Comparison of ENCODE assay signal across 17 cellular contexts in the genomic region with DNA sequence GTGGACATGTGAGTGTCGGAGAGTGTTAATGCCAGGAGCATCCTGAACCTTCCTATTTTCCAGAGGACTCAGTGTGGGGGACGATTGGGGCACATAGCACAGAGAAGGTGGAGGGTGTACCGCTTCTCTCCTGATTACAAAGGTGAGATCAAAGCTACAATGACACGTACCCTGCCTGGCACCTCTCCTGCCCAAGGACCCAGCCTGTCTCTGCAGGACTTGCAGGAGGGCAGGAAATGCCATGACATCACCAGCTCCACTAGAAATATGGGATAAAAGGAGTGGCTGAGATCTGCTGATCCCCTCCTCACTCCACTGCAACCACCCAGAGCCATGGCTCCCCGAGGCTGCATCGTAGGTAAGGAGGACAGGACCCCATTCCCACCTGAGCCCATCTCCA. TPM values are rescaled to one million over a fixed set of nuclear protein-coding genes. Genes with fewer than 3 reads are reported as not detected.
A peak's percentile ranks its signal among the peaks of the same experiment; 100 is the strongest.
DNase-seq lines count a peak whose midpoint lies in the region; ATAC-seq and TF ChIP-seq lines count a peak whose summit lies in the region.
"Had no signal": no experiment of that assay in that cellular context is flagged by ENCODE, and none has a peak within 500 bp of the region (broad histone marks: within the 10 kb centered on the region; RNA-seq: fewer than 3 reads in every experiment).

TSS of gene IGFL1 (plus strand) at position 301 of the 400 bp plus-strand sequence. CDS start at position 334, 33 bp downstream.

- intact Hi-C loops in activated CD4-positive, alpha-beta T cell treated with anti-CD3 and anti-CD28 coated beads for 36 hours (cut with DNase I, micrococcal nuclease): no loop called here

- H3K4me1 Mint-ChIP-seq in nephron progenitor cell: no peaks in the 10 kb centered on the region
- H3K4me1 Mint-ChIP-seq in activated CD4-positive, alpha-beta T cell treated with anti-CD3 and anti-CD28 coated beads for 36 hours: no peaks in the 10 kb centered on the region

- H3K27ac ChIP-seq in esophagus (ENCODE audit: low read depth in 2 of 2, low read length in 1 of 2) (peak within 1 kb of the TSS in 1 of 2 donors; percentile 29), neuronal stem cell (replicated peaks; ENCODE audit: low read length) (no peak within 1 kb of the TSS)
- H3K27ac ChIP-seq: BLaER1 treated with 17β-estradiol and CSF1 and Interleukin-3, amounts not matched to agents 10 nM and 100 nM had no signal

- H2BK120ac ChIP-seq in neuronal stem cell (ENCODE audit: low read depth, low read length): no peak within 1 kb of the TSS

- H3K27me3 Mint-ChIP-seq in nephron progenitor cell (ENCODE audit: low read depth, poor library complexity): peaks cover 44% of the 10 kb centered on the region
- peaks cover 19% of the 10 kb centered on the region for H3K27me3 Mint-ChIP-seq in activated CD4-positive, alpha-beta T cell treated with anti-CD3 and anti-CD28 coated beads for 36 hours

- H3K27ac Mint-ChIP-seq in nephron progenitor cell: no peak within 1 kb of the TSS
- H3K27ac Mint-ChIP-seq in activated CD4-positive, alpha-beta T cell treated with anti-CD3 and anti-CD28 coated beads for 36 hours: no peak within 1 kb of the TSS

- POLR2A ChIA-PET in activated CD4-positive, alpha-beta T cell treated with anti-CD3 and anti-CD28 coated beads for 36 hours (lab: Charles Lee): no interaction called here

- no peaks in the 10 kb centered on the region for H3K36me3 ChIP-seq in esophagus (ENCODE audit: control insufficient read depth in 2 of 2, insufficient read depth in 2 of 2, low read length in 1 of 2)
- no peaks in the 10 kb centered on the region for H3K36me3 ChIP-seq in neuronal stem cell (replicated peaks in 1 of 2; ENCODE audit: control insufficient read depth in 2 of 2, insufficient read depth in 2 of 2, low read length in 2 of 2)
- H3K36me3 ChIP-seq: BLaER1 treated with 17β-estradiol and CSF1 and Interleukin-3, amounts not matched to agents 10 nM and 100 nM had no signal

- WGBS in esophagus, 2 donors: 57 to 67% methylated on average over 6 of the region's 6 CpGs
- no CpG with 5 or more reads among the region's 6 CpGs for WGBS in neuronal stem cell (ENCODE audit: extremely low coverage in 2 of 2, insufficient read length in 2 of 2, insufficient replicate concordance in 1 of 2), 2 donors

- no peak for ATAC-seq in HG03139 (IDR thresholded peaks at IDR 0.05; ENCODE audit: unreplicated experiment)
- ATAC-seq in activated CD4-positive, alpha-beta T cell treated with anti-CD3 and anti-CD28 coated beads for 36 hours: no peak
- ATAC-seq: HepG2 had no signal

- peak within 1 kb of the TSS; percentile 94 for H3K14ac ChIP-seq in neuronal stem cell (ENCODE audit: low read length)

- peak within 1 kb of the TSS; percentile 89 for H3K18ac ChIP-seq in neuronal stem cell (ENCODE audit: low read length)

- H3K27me3 ChIP-seq in esophagus (ENCODE audit: control insufficient read depth in 1 of 2, insufficient read depth in 2 of 2, low read length in 2 of 2): no peaks in the 10 kb centered on the region
- H3K27me3 ChIP-seq in neuronal stem cell (ENCODE audit: control insufficient read depth in 3 of 3, insufficient read depth in 3 of 3, low read depth in 1 of 3, low read length in 3 of 3): peaks cover 0 to 68% (median 2%) of the 10 kb centered on the region in 3 experiments

- no peak within 1 kb of the TSS for H3K9ac ChIP-seq in neuronal stem cell (ENCODE audit: low read depth, low read length, poor library complexity)
- H3K9ac ChIP-seq: BLaER1 treated with 17β-estradiol and CSF1 and Interleukin-3, amounts not matched to agents 10 nM and 100 nM had no signal

- peaks cover 0 to 2% of the 10 kb centered on the region in 2 donors for H3K9me3 ChIP-seq in esophagus (ENCODE audit: control insufficient read depth in 2 of 2, insufficient read depth in 1 of 2, low read depth in 1 of 2, low read length in 1 of 2)
- H3K9me3 ChIP-seq in neuronal stem cell (replicated peaks in 1 of 2; ENCODE audit: control insufficient read depth in 2 of 2, insufficient read depth in 1 of 2, low read depth in 1 of 2, low read length in 2 of 2): no peaks in the 10 kb centered on the region
- H3K9me3 ChIP-seq: BLaER1 treated with 17β-estradiol and CSF1 and Interleukin-3, amounts not matched to agents 10 nM and 100 nM had no signal

- no peak within 1 kb of the TSS for H4K8ac ChIP-seq in neuronal stem cell (ENCODE audit: low read depth, low read length)

- H3K36me3 Mint-ChIP-seq in nephron progenitor cell (ENCODE audit: low read depth): no peaks in the 10 kb centered on the region
- H3K36me3 Mint-ChIP-seq in activated CD4-positive, alpha-beta T cell treated with anti-CD3 and anti-CD28 coated beads for 36 hours (ENCODE audit: low read depth): no peaks in the 10 kb centered on the region
- H3K36me3 Mint-ChIP-seq: CD4-positive, CD25-positive, alpha-beta regulatory T cell had no signal

- H2BK5ac ChIP-seq in neuronal stem cell (ENCODE audit: low read length): peak within 1 kb of the TSS; percentile 93

- TF ChIP-seq CTCF in nephron progenitor cell (IDR thresholded peaks at IDR 0.05): no peak

- H3K9me3 Mint-ChIP-seq in nephron progenitor cell: no peaks in the 10 kb centered on the region
- H3K9me3 Mint-ChIP-seq in activated CD4-positive, alpha-beta T cell treated with anti-CD3 and anti-CD28 coated beads for 36 hours (ENCODE audit: low read depth): no peaks in the 10 kb centered on the region
- H3K9me3 Mint-ChIP-seq: H9 had no signal

- CTCF ChIA-PET in activated CD4-positive, alpha-beta T cell treated with anti-CD3 and anti-CD28 coated beads for 36 hours (lab: Charles Lee): no interaction called here

- peak within 1 kb of the TSS; percentile 66 for H2AK5ac ChIP-seq in neuronal stem cell (ENCODE audit: low read depth, low read length)

- peak within 1 kb of the TSS; percentile 44 for H2BK15ac ChIP-seq in neuronal stem cell (ENCODE audit: low read length)

- peak within 1 kb of the TSS; percentile 43 for H2BK12ac ChIP-seq in neuronal stem cell (ENCODE audit: low read length)

- peaks cover 7 to 35% of the 10 kb centered on the region in 2 donors for H3K4me1 ChIP-seq in esophagus (ENCODE audit: control insufficient read depth in 2 of 2, insufficient read depth in 2 of 2, low read length in 1 of 2)
- H3K4me1 ChIP-seq in neuronal stem cell (ENCODE audit: control insufficient read depth in 2 of 2, insufficient read depth in 1 of 2, low read depth in 1 of 2, low read length in 2 of 2): peaks cover 0 to 4% of the 10 kb centered on the region in 2 donors
- H3K4me1 ChIP-seq: BLaER1 treated with 17β-estradiol and CSF1 and Interleukin-3, amounts not matched to agents 10 nM and 100 nM had no signal

- peak; percentile 14 for DNase-seq in A172 (ENCODE audit: low spot score)
- DNase-seq in SW480 (ENCODE audit: low spot score): peak; percentile 27
- no peak for DNase-seq in neuronal stem cell (ENCODE audit: low spot score)
- no peak for DNase-seq in nephron progenitor cell
- no peak for DNase-seq in effector CD4-positive, alpha-beta T cell
- no peak for DNase-seq in activated CD4-positive, alpha-beta T cell treated with anti-CD3 and anti-CD28 coated beads for 36 hours
- DNase-seq: 8988T; ACHN; CD4-positive, CD25-positive, alpha-beta regulatory T cell; DMS79 treated with DMSO at 0.1 percent for 48 hours; EL; GOT3; H9 had no signal

- no peak within 1 kb of the TSS for H3K4me3 Mint-ChIP-seq in nephron progenitor cell
- no peak within 1 kb of the TSS for H3K4me3 Mint-ChIP-seq in activated CD4-positive, alpha-beta T cell treated with anti-CD3 and anti-CD28 coated beads for 36 hours
- H3K4me3 Mint-ChIP-seq: CD4-positive, CD25-positive, alpha-beta regulatory T cell; H9 had no signal

- H3K79me1 ChIP-seq in neuronal stem cell (ENCODE audit: low read depth, low read length): no peaks in the 10 kb centered on the region

- H4K91ac ChIP-seq in neuronal stem cell (ENCODE audit: low read depth, low read length, poor library complexity): no peak within 1 kb of the TSS

- H3K23ac ChIP-seq in neuronal stem cell (ENCODE audit: low read depth, low read length, poor library complexity): peak within 1 kb of the TSS; percentile 90

- H3K4ac ChIP-seq in neuronal stem cell (ENCODE audit: low read length): no peak within 1 kb of the TSS

- H2AFZ ChIP-seq in neuronal stem cell (ENCODE audit: low read length): no peak within 1 kb of the TSS

- no peak within 1 kb of the TSS for H3K4me2 ChIP-seq in neuronal stem cell (ENCODE audit: insufficient read depth, low read length, poor library complexity, severe bottlenecking)
- H3K4me2 ChIP-seq: BLaER1 treated with 17β-estradiol and CSF1 and Interleukin-3, amounts not matched to agents 10 nM and 100 nM had no signal

- H3K4me3 ChIP-seq in esophagus (ENCODE audit: low read depth in 1 of 2, low read length in 2 of 2) (no peak within 1 kb of the TSS), neuronal stem cell (ENCODE audit: low read length in 2 of 2) (no peak within 1 kb of the TSS)
- H3K4me3 ChIP-seq: BLaER1 treated with 17β-estradiol and CSF1 and Interleukin-3, amounts not matched to agents 10 nM and 100 nM had no signal

RNA-seq across cellular contexts. Expression of gene IGFL1, which starts in this region (rescaled TPM):
- total RNA-seq in A172 (2014; rRNA removed; shearing (Covaris generic)): 0.67 TPM in 1 of 2 replicates, not detected in the other
- 10 to 100 TPM; 58.7 to 66.5 TPM for polyA plus RNA-seq in esophagus
- polyA plus RNA-seq in neuronal stem cell (2013, experiment 1 of 2): not detected
- polyA plus RNA-seq in neuronal stem cell (2013, experiment 2 of 2): not detected
- total RNA-seq in activated CD4-positive, alpha-beta T cell treated with anti-CD3 and anti-CD28 coated beads for 36 hours: not detected
- total RNA-seq: CD4-positive, CD25-positive, alpha-beta regulatory T cell; H9; HepG2 had no signal
- polyA plus RNA-seq: CD4-positive, CD25-positive, alpha-beta regulatory T cell; HepG2 had no signal

Comparison
In these comparisons a context has a peak if more than half of its experiments do, and no peak if none do; other contexts are left out.
1. Peak in DNase-seq in A172; RNA of the gene not detected or under 1 TPM.